In genomic region chr6:32192608-32193039, GRCh38 we compare ENCODE assay signal across 8 cellular contexts. TPM values are rescaled to one million over a fixed set of nuclear protein-coding genes. Genes with fewer than 3 reads are reported as not detected.
DNase-seq lines count a peak whose midpoint lies in the region; ATAC-seq, FAIRE-seq and TF ChIP-seq lines count a peak whose summit lies in the region.

GPSM3 (minus strand) TSS chr6:32192643; CDS start chr6:32192513, 130 bp downstream.

- intact Hi-C loops in HCT116 (cut with micrococcal nuclease) (no loop called here), body of pancreas (cut with DNase I) (no loop called here)

- H2AFZ ChIP-seq in HCT116 (ENCODE audit: low read depth, low read length, poor library complexity, severe bottlenecking), result no peak within 1 kb of the TSS

- WGBS in body of pancreas, 2 donors, result 29 to 66% methylated on average over 2 to 5 of the region's 5 CpGs

- no peaks in the 10 kb centered on the region for H3K27me3 Mint-ChIP-seq in stimulated activated naive CD8-positive, alpha-beta T cell treated with anti-CD3 and anti-CD28 coated beads, Interleukin-15, Interleukin-2, amounts not matched to agents 100 ng/mL and 50 ng/mL, for 24 hours

- H3K36me3 ChIP-seq in HCT116 (ENCODE audit: control insufficient read depth in 1 of 2, insufficient read depth in 2 of 2, low read length in 2 of 2) (no peaks in the 10 kb centered on the region), body of pancreas (replicated peaks in 1 of 2; ENCODE audit: insufficient read depth in 1 of 2, low read depth in 2 of 2) (no peaks in the 10 kb centered on the region)

- peak within 1 kb of the TSS; percentile 52 for H3K4me2 ChIP-seq in HCT116 (ENCODE audit: low read length)

- DNase-seq in HCT116 (ENCODE audit: low read depth, low spot score) (no peak), SKM-1 treated with dmso at 0.1 percent for 144 hours (lab: John Stamatoyannopoulos, UW; ENCODE audit: unreplicated experiment) (peak; percentile 72), body of pancreas (peak in 1 of 4 donors; percentile 50), left lobe of liver (ENCODE audit: low spot score) (peak; percentile 63), NCI-H1417 (lab: John Stamatoyannopoulos, UW) (no peak), retina (no peak), urothelium cell line (ENCODE audit: low spot score) (no peak)

- H3K9me2 ChIP-seq in HCT116 (ENCODE audit: insufficient read depth), result no peaks in the 10 kb centered on the region

- POLR2A ChIA-PET in HCT116 (lab: Charles Lee), result interaction anchor here (1.0 kb wide), 1 partner anchor 16 kb away, joined by 5 read pairs; no protein-coding TSS in a partner anchor

- H3K27ac Mint-ChIP-seq in stimulated activated naive CD8-positive, alpha-beta T cell treated with anti-CD3 and anti-CD28 coated beads, Interleukin-15, Interleukin-2, amounts not matched to agents 100 ng/mL and 50 ng/mL, for 24 hours, result peak within 1 kb of the TSS; percentile 96

- H3K9me3 Mint-ChIP-seq in stimulated activated naive CD8-positive, alpha-beta T cell treated with anti-CD3 and anti-CD28 coated beads, Interleukin-15, Interleukin-2, amounts not matched to agents 100 ng/mL and 50 ng/mL, for 24 hours, result no peaks in the 10 kb centered on the region

- TF ChIP-seq CTCF in HCT116 (IDR thresholded peaks at IDR 0.05 in 2 of 3, conservative IDR thresholded peaks at IDR 0.05 in 1 of 3; ENCODE audit: borderline replicate concordance in 1 of 3, insufficient read depth in 1 of 3, low read depth in 2 of 3, low read length in 2 of 3), result no peak
- TF ChIP-seq CTCF in body of pancreas (IDR thresholded peaks at IDR 0.05), result no peak

- TF ChIP-seq POLR2A in HCT116 (IDR thresholded peaks at IDR 0.05; ENCODE audit: borderline replicate concordance, extremely low read depth, insufficient read depth, insufficient read length) (no peak), body of pancreas (IDR thresholded peaks at IDR 0.05) (peak in 1 of 3 donors; percentile 32)

- H3K27ac ChIP-seq in HCT116 (ENCODE audit: low read depth, low read length) (no peak within 1 kb of the TSS; the same call in 1 of the 2 replicates), body of pancreas (peak within 1 kb of the TSS in 3 of 4 donors; percentile 1 to 88 (median 86))

- H3K4me1 ChIP-seq in HCT116 (ENCODE audit: control insufficient read depth in 1 of 2, insufficient read depth in 2 of 2, low read length in 2 of 2), result peaks cover 33 to 69% of the 10 kb centered on the region in 2 experiments
- peaks cover 42% of the 10 kb centered on the region for H3K4me1 ChIP-seq in body of pancreas

- H3K9ac ChIP-seq in HCT116 (ENCODE audit: low read length), result peak within 1 kb of the TSS; percentile 16; the same call in 1 of the 2 replicates

- RAD21 ChIA-PET in HCT116 (lab: Charles Lee; ENCODE audit: low non-redundant PET in 1 of 2, low total read pairs in 2 of 2, uncharacterized antibody in 2 of 2, unreplicated experiment in 2 of 2), result no interaction called here

- H3K36me3 Mint-ChIP-seq in stimulated activated naive CD8-positive, alpha-beta T cell treated with anti-CD3 and anti-CD28 coated beads, Interleukin-15, Interleukin-2, amounts not matched to agents 100 ng/mL and 50 ng/mL, for 24 hours (ENCODE audit: low read depth), result peaks cover 11% of the 10 kb centered on the region

- no peak for ATAC-seq in HCT116
- ATAC-seq in body of pancreas, result no peak
- no peak for ATAC-seq in left lobe of liver

- peak within 1 kb of the TSS; percentile 94 for H3K4me3 Mint-ChIP-seq in stimulated activated naive CD8-positive, alpha-beta T cell treated with anti-CD3 and anti-CD28 coated beads, Interleukin-15, Interleukin-2, amounts not matched to agents 100 ng/mL and 50 ng/mL, for 24 hours

- CTCF ChIA-PET in HCT116 (lab: Charles Lee), result no interaction called here

- no peaks in the 10 kb centered on the region for H4K20me1 ChIP-seq in HCT116 (ENCODE audit: insufficient read depth)

- BruUV-seq in HCT116 (replicated peaks; lab: Mats Ljungman, UMichigan), result no TSS peak

- H3K4me1 Mint-ChIP-seq in stimulated activated naive CD8-positive, alpha-beta T cell treated with anti-CD3 and anti-CD28 coated beads, Interleukin-15, Interleukin-2, amounts not matched to agents 100 ng/mL and 50 ng/mL, for 24 hours (ENCODE audit: low read depth), result peaks cover 68% of the 10 kb centered on the region

- H3K27me3 ChIP-seq in HCT116 (ENCODE audit: insufficient read depth, low read length), result no peaks in the 10 kb centered on the region
- no peaks in the 10 kb centered on the region for H3K27me3 ChIP-seq in body of pancreas

- TF ChIP-seq RAD21 in HCT116 (IDR thresholded peaks at IDR 0.05; ENCODE audit: low read depth), result no peak

- no peak for FAIRE-seq in urothelium cell line (lab: Jason Lieb, UNC)

- H3K9me3 ChIP-seq in HCT116 (ENCODE audit: control insufficient read depth in 1 of 2, insufficient read depth in 1 of 2, low read depth in 1 of 2, low read length in 2 of 2), result no peaks in the 10 kb centered on the region
- no peaks in the 10 kb centered on the region for H3K9me3 ChIP-seq in body of pancreas

- peaks cover 13% of the 10 kb centered on the region for H3K79me2 ChIP-seq in HCT116 (ENCODE audit: insufficient read depth, low read length)

- H3K4me3 ChIP-seq in HCT116 (replicated peaks in 1 of 2; ENCODE audit: low read depth in 1 of 2, low read length in 2 of 2), result no peak within 1 kb of the TSS
- H3K4me3 ChIP-seq in body of pancreas, result no peak within 1 kb of the TSS

TF ChIP-seq in HCT116, 20 proteins besides CTCF, POLR2A, EP300 and RAD21 (continues in another document):
- TF ChIP-seq EZH2phosphoT487 (IDR thresholded peaks at IDR 0.05; ENCODE audit: borderline replicate concordance) (no peak), ELF1 (IDR thresholded peaks at IDR 0.05; ENCODE audit: borderline replicate concordance, low read depth) (no peak), ZNF274 (IDR thresholded peaks at IDR 0.05; ENCODE audit: low read depth, low read length) (no peak), FOSL1 (IDR thresholded peaks at IDR 0.05; ENCODE audit: low read depth) (no peak), JUND (IDR thresholded peaks at IDR 0.05) (no peak), ZFX (IDR thresholded peaks at IDR 0.05) (no peak), TCF7L2 (IDR thresholded peaks at IDR 0.05; ENCODE audit: borderline replicate concordance, extremely low read depth, insufficient read depth, insufficient read length) (no peak), EGR1 (IDR thresholded peaks at IDR 0.05; ENCODE audit: low read depth) (no peak), EZH2 (IDR thresholded peaks at IDR 0.05) (no peak), SRF (IDR thresholded peaks at IDR 0.05; ENCODE audit: low read depth) (no peak), SP1 (IDR thresholded peaks at IDR 0.05; ENCODE audit: low read depth) (no peak), MAX (IDR thresholded peaks at IDR 0.05) (no peak), POLR2AphosphoS5 (IDR thresholded peaks at IDR 0.05; ENCODE audit: low read depth, low read length) (no peak), CEBPB (IDR thresholded peaks at IDR 0.05; ENCODE audit: low read depth) (no peak), SIN3A (IDR thresholded peaks at IDR 0.05; ENCODE audit: low read depth) (no peak), YY1 (IDR thresholded peaks at IDR 0.05; ENCODE audit: extremely low read depth, insufficient replicate concordance, low read depth, low read length) (no peak), ATF3 (IDR thresholded peaks at IDR 0.05) (no peak)
- TF ChIP-seq, protein P1, sequence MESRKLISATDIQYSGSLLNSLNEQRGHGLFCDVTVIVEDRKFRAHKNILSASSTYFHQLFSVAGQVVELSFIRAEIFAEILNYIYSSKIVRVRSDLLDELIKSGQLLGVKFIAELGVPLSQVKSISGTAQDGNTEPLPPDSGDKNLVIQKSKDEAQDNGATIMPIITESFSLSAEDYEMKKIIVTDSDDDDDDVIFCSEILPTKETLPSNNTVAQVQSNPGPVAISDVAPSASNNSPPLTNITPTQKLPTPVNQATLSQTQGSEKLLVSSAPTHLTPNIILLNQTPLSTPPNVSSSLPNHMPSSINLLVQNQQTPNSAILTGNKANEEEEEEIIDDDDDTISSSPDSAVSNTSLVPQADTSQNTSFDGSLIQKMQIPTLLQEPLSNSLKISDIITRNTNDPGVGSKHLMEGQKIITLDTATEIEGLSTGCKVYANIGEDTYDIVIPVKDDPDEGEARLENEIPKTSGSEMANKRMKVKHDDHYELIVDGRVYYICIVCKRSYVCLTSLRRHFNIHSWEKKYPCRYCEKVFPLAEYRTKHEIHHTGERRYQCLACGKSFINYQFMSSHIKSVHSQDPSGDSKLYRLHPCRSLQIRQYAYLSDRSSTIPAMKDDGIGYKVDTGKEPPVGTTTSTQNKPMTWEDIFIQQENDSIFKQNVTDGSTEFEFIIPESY (IDR thresholded peaks at IDR 0.05; ENCODE audit: extremely low read depth, insufficient replicate concordance, low read length), result no peak

RNA-seq across cellular contexts. Expression of gene GPSM3, which starts in this region (rescaled TPM):
- total RNA-seq in HCT116 (2021; ENCODE audit: unreplicated experiment), result 1.2 TPM
- 1.8 and 2.2 TPM in 2 replicates for polyA plus RNA-seq in HCT116 (2012)
- 1 to 10 TPM; 1.3 to 6.0 TPM for total RNA-seq in body of pancreas
- 5.1 TPM for total RNA-seq in left lobe of liver

Comparison
In these comparisons a context has a peak if more than half of its experiments do, and no peak if none do; other contexts are left out.
1. DNase-seq: peak in SKM-1 treated with dmso at 0.1 percent for 144 hours (single experiment) and left lobe of liver (single experiment); none in HCT116 (single experiment), NCI-H1417 (0 of 3), retina (single experiment) and urothelium cell line (single experiment).